In the genomic region with DNA sequence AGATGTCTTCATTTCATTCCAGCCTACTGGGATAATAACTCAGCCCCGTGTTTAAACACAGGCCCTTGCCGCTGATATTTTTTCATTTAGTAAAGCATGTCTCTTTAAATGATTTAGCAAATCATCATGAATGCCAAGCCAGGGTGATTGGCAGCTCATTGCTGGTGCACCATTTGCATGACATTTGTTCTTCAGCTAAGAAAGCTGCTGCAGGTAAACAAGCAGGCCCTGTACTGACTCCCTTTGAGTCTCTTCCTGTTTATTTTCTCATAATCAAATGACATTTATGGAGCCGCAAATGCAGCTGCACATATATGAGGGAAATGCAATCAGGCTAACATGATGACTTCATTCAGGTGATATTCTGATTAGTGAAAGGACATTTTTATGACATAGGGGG, we compare ENCODE assay signal across 22 cellular contexts.
"Had no signal": no experiment of that assay in that cellular context is flagged by ENCODE, and none has a peak within 500 bp of the region (broad histone marks: within the 10 kb centered on the region; RNA-seq: fewer than 3 reads in every experiment).

No MANE protein-coding gene starts in this region.

- H3K4me3 ChIP-seq: breast epithelium, left ventricle myocardium inferior, thoracic aorta, upper lobe of left lung had no signal

- H3K4me3 Mint-ChIP-seq: activated CD4-positive, alpha-beta T cell treated with anti-CD3 and anti-CD28 coated beads, Interleukin-2, amount 10 ng/mL, durations not matched to agents 7 days and 5 days; activated naive CD4-positive, alpha-beta T cell treated with anti-CD3 and anti-CD28 coated beads, Interleukin-2, amount 50 U/mL, for 24 hours; activated T-cell treated with anti-CD3 and anti-CD28 coated beads, Interleukin-2, amount 50 U/mL, for 4 hours; immature natural killer cell; nephron; stimulated activated memory B cell treated with anti-CD40 and anti-IgM and Interleukin-4, amounts not matched to agents 10 μg/mL and 1 μg/mL and 100 μg/mL, for 72 hours had no signal

- H3K4me1 Mint-ChIP-seq: activated CD4-positive, alpha-beta T cell treated with anti-CD3 and anti-CD28 coated beads, Interleukin-2, amount 10 ng/mL, durations not matched to agents 7 days and 5 days; activated naive CD4-positive, alpha-beta T cell treated with anti-CD3 and anti-CD28 coated beads, Interleukin-2, amount 50 U/mL, for 24 hours; immature natural killer cell; nephron; stimulated activated memory B cell treated with anti-CD40 and anti-IgM and Interleukin-4, amounts not matched to agents 10 μg/mL and 1 μg/mL and 100 μg/mL, for 72 hours had no signal

- H3K9me3 Mint-ChIP-seq: activated CD4-positive, alpha-beta T cell treated with anti-CD3 and anti-CD28 coated beads, Interleukin-2, amount 10 ng/mL, durations not matched to agents 7 days and 5 days; activated naive CD4-positive, alpha-beta T cell treated with anti-CD3 and anti-CD28 coated beads, Interleukin-2, amount 50 U/mL, for 24 hours; activated T-cell treated with anti-CD3 and anti-CD28 coated beads, Interleukin-2, amount 50 U/mL, for 4 hours; immature natural killer cell; nephron; stimulated activated memory B cell treated with anti-CD40 and anti-IgM and Interleukin-4, amounts not matched to agents 10 μg/mL and 1 μg/mL and 100 μg/mL, for 72 hours had no signal

- ATAC-seq: activated T-cell treated with anti-CD3 and anti-CD28 coated beads, Interleukin-2, amount 50 U/mL, for 4 hours; sciatic nerve; stimulated activated memory B cell treated with anti-CD40 and anti-IgM and Interleukin-4, amounts not matched to agents 10 μg/mL and 1 μg/mL and 100 μg/mL, for 72 hours had no signal

- H3K4me1 ChIP-seq: breast epithelium, left ventricle myocardium inferior, upper lobe of left lung had no signal

- H3K27me3 ChIP-seq: breast epithelium, upper lobe of left lung had no signal

- H3K36me3 ChIP-seq: breast epithelium, left ventricle myocardium inferior, thoracic aorta, upper lobe of left lung had no signal

- H3K9me3 ChIP-seq: breast epithelium, left ventricle myocardium inferior, thoracic aorta, upper lobe of left lung had no signal

- DNase-seq: activated CD4-positive, alpha-beta T cell treated with anti-CD3 and anti-CD28 coated beads, Interleukin-2, amount 10 ng/mL, durations not matched to agents 7 days and 5 days; activated CD8-positive, alpha-beta memory T cell treated with anti-CD3 and anti-CD28 coated beads, Interleukin-2, amount 50 U/mL, for 4 hours; activated effector memory CD4-positive, alpha-beta T cell treated with anti-CD3 and anti-CD28 coated beads, Interleukin-2, amount 50 U/mL, for 16 hours; activated T-cell treated with anti-CD3 and anti-CD28 coated beads, Interleukin-2, amount 50 U/mL, for 4 hours; cerebellar nuclear complex; cortex of kidney; hypothalamus; immature natural killer cell; kidney glomerular epithelial cell; left ventricle myocardium inferior; mammary epithelial cell; midbrain; nucleus accumbens; stimulated activated CD4-positive, alpha-beta T cell treated with anti-CD3 and anti-CD28 coated beads, Interleukin-4, amount 100 ng/mL, for 4 hours; T-helper 9 cell; upper lobe of left lung had no signal

- H3K27ac ChIP-seq: breast epithelium, left ventricle myocardium inferior, thoracic aorta, upper lobe of left lung had no signal

- H3K27me3 Mint-ChIP-seq: activated CD4-positive, alpha-beta T cell treated with anti-CD3 and anti-CD28 coated beads, Interleukin-2, amount 10 ng/mL, durations not matched to agents 7 days and 5 days; stimulated activated memory B cell treated with anti-CD40 and anti-IgM and Interleukin-4, amounts not matched to agents 10 μg/mL and 1 μg/mL and 100 μg/mL, for 72 hours had no signal

- H3K27ac Mint-ChIP-seq: activated CD4-positive, alpha-beta T cell treated with anti-CD3 and anti-CD28 coated beads, Interleukin-2, amount 10 ng/mL, durations not matched to agents 7 days and 5 days; activated naive CD4-positive, alpha-beta T cell treated with anti-CD3 and anti-CD28 coated beads, Interleukin-2, amount 50 U/mL, for 24 hours; immature natural killer cell; nephron; stimulated activated memory B cell treated with anti-CD40 and anti-IgM and Interleukin-4, amounts not matched to agents 10 μg/mL and 1 μg/mL and 100 μg/mL, for 72 hours had no signal

- H3K36me3 Mint-ChIP-seq: activated naive CD4-positive, alpha-beta T cell treated with anti-CD3 and anti-CD28 coated beads, Interleukin-2, amount 50 U/mL, for 24 hours; immature natural killer cell; stimulated activated memory B cell treated with anti-CD40 and anti-IgM and Interleukin-4, amounts not matched to agents 10 μg/mL and 1 μg/mL and 100 μg/mL, for 72 hours had no signal
